ENCODE assay signal across 21 cellular contexts in the genomic region with DNA sequence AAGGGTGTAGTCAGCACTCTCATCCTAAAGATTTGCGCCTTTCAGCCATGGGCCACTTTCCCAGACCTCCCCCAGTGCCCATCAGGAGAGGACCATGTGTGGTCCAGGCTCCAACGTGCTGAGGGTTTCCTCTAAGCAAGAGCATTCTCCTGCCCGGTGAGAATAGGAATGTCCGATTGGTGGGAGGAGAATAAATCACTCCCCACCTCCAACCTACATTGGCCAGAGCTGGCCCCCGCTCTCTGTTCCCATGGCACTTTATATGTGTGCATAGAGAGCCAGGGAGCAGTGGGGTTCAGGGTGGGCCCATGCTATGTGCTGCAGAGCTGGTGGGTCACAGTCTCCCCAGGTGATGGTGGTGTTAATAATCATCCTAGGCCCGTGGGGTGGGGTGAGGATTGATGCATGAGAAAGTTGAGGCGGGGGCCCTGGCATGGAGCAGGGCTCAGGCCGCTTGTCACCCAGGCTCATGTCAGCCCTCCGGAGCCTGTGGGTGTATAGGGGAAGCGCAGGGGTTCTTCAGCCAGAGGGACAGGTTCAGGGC. TPM values are rescaled to one million over a fixed set of nuclear protein-coding genes. Genes with fewer than 3 reads are reported as not detected.
"Had no signal": no experiment of that assay in that cellular context is flagged by ENCODE, and none has a peak within 500 bp of the region (broad histone marks: within the 10 kb centered on the region; RNA-seq: fewer than 3 reads in every experiment).

No MANE protein-coding gene starts in this region.

- H3K27ac ChIP-seq: body of pancreas, cardiac muscle cell, hepatocyte, parathyroid adenoma, testis had no signal

- H3K4me1 ChIP-seq: body of pancreas, parathyroid adenoma, testis had no signal

- H3K27ac Mint-ChIP-seq: activated B cell treated with CpG ODN at 0.5 μM for 24 hours; activated naive CD4-positive, alpha-beta T cell treated with anti-CD3 and anti-CD28 coated beads, Interleukin-2, amount 50 U/mL, for 24 hours; naive B cell; stimulated activated naive B cell treated with anti-CD40 and anti-IgM and Interleukin-4, amounts not matched to agents 10 μg/mL and 1 μg/mL and 100 μg/mL, for 72 hours; T-helper 1 cell treated with Interleukin-12 subunit alpha and Interleukin-12 subunit beta and Interleukin-4 antibody, amounts not matched to agents 30 μg/mL and 1 μg/mL, for 36 hours; type B pancreatic cell had no signal

- H3K36me3 ChIP-seq: cardiac muscle cell had no signal

- DNase-seq: activated B cell treated with CpG ODN at 0.5 μM for 24 hours; activated CD4-positive, alpha-beta T cell treated with anti-CD3 and anti-CD28 coated beads, Interleukin-2, amount 50 U/mL, for 1 hour; anterior cingulate cortex; effector memory CD4-positive, alpha-beta T cell; foreskin melanocyte; mesenchymal stem cell; naive B cell; stimulated activated naive B cell treated with anti-CD40 and anti-IgM and Interleukin-4, amounts not matched to agents 10 μg/mL and 1 μg/mL and 100 μg/mL, for 72 hours; T1000; testis had no signal

- H3K4me2 ChIP-seq: hepatocyte, smooth muscle cell had no signal

- H3K9ac ChIP-seq: parathyroid adenoma had no signal

- H3K4me1 Mint-ChIP-seq: activated B cell treated with CpG ODN at 0.5 μM for 24 hours; activated naive CD4-positive, alpha-beta T cell treated with anti-CD3 and anti-CD28 coated beads, Interleukin-2, amount 50 U/mL, for 24 hours; stimulated activated naive B cell treated with anti-CD40 and anti-IgM and Interleukin-4, amounts not matched to agents 10 μg/mL and 1 μg/mL and 100 μg/mL, for 72 hours had no signal

- H3K36me3 Mint-ChIP-seq: naive B cell; stimulated activated naive B cell treated with anti-CD40 and anti-IgM and Interleukin-4, amounts not matched to agents 10 μg/mL and 1 μg/mL and 100 μg/mL, for 72 hours; type B pancreatic cell had no signal

- ATAC-seq: body of pancreas; esophagus mucosa; stimulated activated naive B cell treated with anti-CD40 and anti-IgM and Interleukin-4, amounts not matched to agents 10 μg/mL and 1 μg/mL and 100 μg/mL, for 72 hours had no signal

- H3K9me3 Mint-ChIP-seq: activated B cell treated with CpG ODN at 0.5 μM for 24 hours; activated naive CD4-positive, alpha-beta T cell treated with anti-CD3 and anti-CD28 coated beads, Interleukin-2, amount 50 U/mL, for 24 hours had no signal

- H3K79me2 ChIP-seq: hepatocyte, parathyroid adenoma had no signal

- H3K4me3 ChIP-seq: body of pancreas, cardiac muscle cell, hepatocyte, smooth muscle cell, testis had no signal

- H3K4me3 Mint-ChIP-seq: activated B cell treated with CpG ODN at 0.5 μM for 24 hours; activated naive CD4-positive, alpha-beta T cell treated with anti-CD3 and anti-CD28 coated beads, Interleukin-2, amount 50 U/mL, for 24 hours; naive B cell; stimulated activated naive B cell treated with anti-CD40 and anti-IgM and Interleukin-4, amounts not matched to agents 10 μg/mL and 1 μg/mL and 100 μg/mL, for 72 hours; T-helper 1 cell treated with Interleukin-12 subunit alpha and Interleukin-12 subunit beta and Interleukin-4 antibody, amounts not matched to agents 30 μg/mL and 1 μg/mL, for 36 hours; type B pancreatic cell had no signal

- H3K9me3 ChIP-seq: body of pancreas, testis had no signal

- H2AFZ ChIP-seq: hepatocyte, parathyroid adenoma had no signal

- H3K27me3 ChIP-seq: testis had no signal

RNA-seq across cellular contexts. Expression of a gene that starts 6.8 kb away (rescaled TPM):
- total RNA-seq: activated B cell treated with CpG ODN at 0.5 μM for 24 hours; activated CD8-positive, alpha-beta memory T cell treated with anti-CD3 and anti-CD28 coated beads for 36 hours; endothelial cell of umbilical vein had no signal
- polyA plus RNA-seq: endothelial cell of umbilical vein had no signal
